Comparison of ENCODE assay signal across 8 cellular contexts in genomic region chr10:27100800-27101347, GRCh38.
DNase-seq lines count a peak whose midpoint lies in the region; ATAC-seq and TF ChIP-seq lines count a peak whose summit lies in the region.

No MANE protein-coding gene starts in this region.

- H3K36me3 ChIP-seq in MM.1S (replicated peaks; ENCODE audit: insufficient read depth, low read length) = no peaks in the 10 kb centered on the region
- no peaks in the 10 kb centered on the region for H3K36me3 ChIP-seq in iPS DF 6.9 (ENCODE audit: control insufficient read depth, insufficient read depth, low read length)

- no peaks in the 10 kb centered on the region for H3K27me3 Mint-ChIP-seq in activated naive CD8-positive, alpha-beta T cell

- H3K9me2 ChIP-seq in MM.1S (replicated peaks; ENCODE audit: insufficient read depth, low read length) = no peaks in the 10 kb centered on the region

- DNase-seq in GM12864 (ENCODE audit: low read depth) (no peak), MM.1S (peak; percentile 21), iPS DF 6.9 (ENCODE audit: low read depth, low spot score) (no peak), GM19238 (ENCODE audit: insufficient read length, low spot score) (no peak), CD1c-positive myeloid dendritic cell (ENCODE audit: extremely low spot score) (no peak)
- peak; percentile 38 for DNase-seq in stimulated activated CD4-positive, alpha-beta T cell treated with anti-CD3 and anti-CD28 coated beads, Interleukin-15, amount 100 ng/mL, for 24 hours

- no CpG with 5 or more reads among the region's 14 CpGs for WGBS in iPS DF 6.9 (ENCODE audit: insufficient coverage, insufficient read length)

- H3K4me3 Mint-ChIP-seq in activated naive CD8-positive, alpha-beta T cell = peak overlapping the region; percentile 90

- H3K27ac Mint-ChIP-seq in activated naive CD8-positive, alpha-beta T cell = peak overlapping the region; percentile 96

- no peaks in the 10 kb centered on the region for H4K20me1 ChIP-seq in MM.1S (ENCODE audit: insufficient read depth, low read length)

- H3K4me1 Mint-ChIP-seq in activated naive CD8-positive, alpha-beta T cell (ENCODE audit: low read depth) = peaks cover 57% of the 10 kb centered on the region

- ATAC-seq in GM21360 (IDR thresholded peaks at IDR 0.05; ENCODE audit: unreplicated experiment) = no peak

- H3F3A ChIP-seq in MM.1S (ENCODE audit: insufficient read depth, low read length) = no peaks in the 10 kb centered on the region

- no peaks in the 10 kb centered on the region for H3K27me3 ChIP-seq in MM.1S (replicated peaks; ENCODE audit: insufficient read depth, low read length)
- H3K27me3 ChIP-seq in iPS DF 6.9 (ENCODE audit: control insufficient read depth, insufficient read depth, low read length) = no peaks in the 10 kb centered on the region

- H3K27ac ChIP-seq in MM.1S (ENCODE audit: low read length) (peak overlapping the region; percentile 68; the same call in 1 of the 2 replicates), iPS DF 6.9 (ENCODE audit: low read length) (no peak overlapping the region)

- no peak for TF ChIP-seq CTCF in GM12864 (IDR thresholded peaks at IDR 0.05; ENCODE audit: low read depth, low read length, missing control alignments)
- TF ChIP-seq CTCF in MM.1S (IDR thresholded peaks at IDR 0.05; ENCODE audit: low read length) = no peak

- peaks cover 3% of the 10 kb centered on the region for H3K36me3 Mint-ChIP-seq in activated naive CD8-positive, alpha-beta T cell

- H3K9me3 ChIP-seq in MM.1S (replicated peaks; ENCODE audit: insufficient read depth, low read length) = no peaks in the 10 kb centered on the region
- H3K9me3 ChIP-seq in iPS DF 6.9 (ENCODE audit: control insufficient read depth, insufficient read depth, low read length) = no peaks in the 10 kb centered on the region

- H3K4me2 ChIP-seq in MM.1S (ENCODE audit: low read depth, low read length) = peak overlapping the region; percentile 80

- H3K4me3 ChIP-seq in GM12864 (ENCODE audit: low read depth, low read length) (peak overlapping the region; percentile 79), MM.1S (ENCODE audit: low read length) (peak overlapping the region; percentile 70), iPS DF 6.9 (ENCODE audit: low read length) (peak overlapping the region; percentile 56; the same call in 1 of the 2 replicates)

- peaks cover 8% of the 10 kb centered on the region for H3K79me2 ChIP-seq in MM.1S (ENCODE audit: low read length)

- peak overlapping the region; percentile 95 for H2AFZ ChIP-seq in MM.1S (ENCODE audit: low read length)

- no peaks in the 10 kb centered on the region for H3K4me1 ChIP-seq in MM.1S (ENCODE audit: low read length)
- H3K4me1 ChIP-seq in iPS DF 6.9 (ENCODE audit: control insufficient read depth, insufficient read depth, low read length) = no peaks in the 10 kb centered on the region; the same call in 1 of the 2 replicates

- H3K9me3 Mint-ChIP-seq in activated naive CD8-positive, alpha-beta T cell (ENCODE audit: low read depth) = no peaks in the 10 kb centered on the region

- peak overlapping the region; percentile 76; the same call in 1 of the 2 replicates for H3K9ac ChIP-seq in MM.1S (ENCODE audit: low read length)

Comparison
In these comparisons a context has a peak if more than half of its experiments do, and no peak if none do; other contexts are left out.
1. DNase-seq: peak in MM.1S (single experiment) and stimulated activated CD4-positive, alpha-beta T cell treated with anti-CD3 and anti-CD28 coated beads, Interleukin-15, amount 100 ng/mL, for 24 hours (single experiment); none in GM12864 (single experiment), iPS DF 6.9 (single experiment), GM19238 (single experiment) and CD1c-positive myeloid dendritic cell (single experiment).
2. Peak in every context shown above with its lines, with median percentiles within 50 percentile points of each other: H3K4me3 ChIP-seq.